In genomic region chr6:92762414-92763374, GRCh38 we compare ENCODE assay signal across 1 cellular context.
TF ChIP-seq lines count a peak whose summit lies in the region.

No MANE protein-coding gene starts in this region.

TF ChIP-seq in WTC11, 78 proteins besides CTCF, POLR2A, EP300 and RAD21:
- TF ChIP-seq, protein P1, sequence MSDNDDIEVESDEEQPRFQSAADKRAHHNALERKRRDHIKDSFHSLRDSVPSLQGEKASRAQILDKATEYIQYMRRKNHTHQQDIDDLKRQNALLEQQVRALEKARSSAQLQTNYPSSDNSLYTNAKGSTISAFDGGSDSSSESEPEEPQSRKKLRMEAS (CRISPR knock-in tag; IDR thresholded peaks at IDR 0.05): no peak
- no peak for TF ChIP-seq IRF2 (CRISPR knock-in tag; IDR thresholded peaks at IDR 0.05; ENCODE audit: borderline replicate concordance, low read depth)
- TF ChIP-seq KAT7 (CRISPR knock-in tag; IDR thresholded peaks at IDR 0.05; ENCODE audit: borderline replicate concordance): no peak
- no peak for TF ChIP-seq NFYB (CRISPR knock-in tag; conservative IDR thresholded peaks at IDR 0.05; ENCODE audit: low read depth)
- TF ChIP-seq EMX1 (CRISPR knock-in tag; IDR thresholded peaks at IDR 0.05): no peak
- TF ChIP-seq SOX15 (CRISPR knock-in tag; IDR thresholded peaks at IDR 0.05): no peak
- TF ChIP-seq NR1H2 (CRISPR knock-in tag; IDR thresholded peaks at IDR 0.05): no peak
TF ChIP-seq in WTC11: peak in this region for 0.
